9 cellular contexts compared by ENCODE assay signal in genomic region chr6:22062807-22063408, GRCh38.
DNase-seq lines count a peak whose midpoint lies in the region; ATAC-seq and FAIRE-seq lines count a peak whose summit lies in the region.
"Had no signal": no experiment of that assay in that cellular context is flagged by ENCODE, and none has a peak within 500 bp of the region (broad histone marks: within the 10 kb centered on the region; RNA-seq: fewer than 3 reads in every experiment).

No MANE protein-coding gene starts in this region.

- H3K36me3 Mint-ChIP-seq in CD8-positive, alpha-beta memory T cell, result no peaks in the 10 kb centered on the region
- H3K36me3 Mint-ChIP-seq in activated naive CD4-positive, alpha-beta T cell treated with anti-CD3 and anti-CD28 coated beads, Interleukin-2, amount 10 ng/mL, durations not matched to agents 7 days and 5 days, result no peaks in the 10 kb centered on the region

- DNase-seq in CD8-positive, alpha-beta memory T cell, result peak in 2 of 5 donors; percentile 49 to 72
- DNase-seq in KG1 (lab: John Stamatoyannopoulos, UW), result peak; percentile 80
- peak; percentile 66 for DNase-seq in activated naive CD4-positive, alpha-beta T cell treated with anti-CD3 and anti-CD28 coated beads, Interleukin-2, amount 10 ng/mL, durations not matched to agents 7 days and 5 days
- peak; percentile 5 to 36 (median 28) for DNase-seq in stimulated activated CD4-positive, alpha-beta T cell treated with anti-CD3 and anti-CD28 coated beads, Interleukin-12 subunit alpha, Interleukin-12 subunit beta, amount 100 ng/mL, for 48 hours (ENCODE audit: low read depth in 2 of 3, low spot score in 1 of 3)
- DNase-seq in RCC 7860 (ENCODE audit: low spot score), result no peak
- no peak for DNase-seq in EL
- no peak for DNase-seq in NAMALWA (ENCODE audit: low spot score)

- peaks cover 0 to 3% of the 10 kb centered on the region in 2 donors for H3K27me3 Mint-ChIP-seq in CD8-positive, alpha-beta memory T cell
- no peaks in the 10 kb centered on the region for H3K27me3 Mint-ChIP-seq in activated naive CD4-positive, alpha-beta T cell treated with anti-CD3 and anti-CD28 coated beads, Interleukin-2, amount 10 ng/mL, durations not matched to agents 7 days and 5 days

- no peak overlapping the region for H3K4me3 ChIP-seq in CD8-positive, alpha-beta memory T cell (ENCODE audit: low read length)

- no peaks in the 10 kb centered on the region for H3K27me3 ChIP-seq in CD8-positive, alpha-beta memory T cell (ENCODE audit: insufficient read depth, low read length, poor library complexity, severe bottlenecking)

- peaks cover 0 to 8% (median 2%) of the 10 kb centered on the region in 5 donors for H3K9me3 Mint-ChIP-seq in CD8-positive, alpha-beta memory T cell
- no peaks in the 10 kb centered on the region for H3K9me3 Mint-ChIP-seq in activated naive CD4-positive, alpha-beta T cell treated with anti-CD3 and anti-CD28 coated beads, Interleukin-2, amount 10 ng/mL, durations not matched to agents 7 days and 5 days

- H3K4me1 Mint-ChIP-seq in CD8-positive, alpha-beta memory T cell, result peaks cover 5 to 8% (median 7%) of the 10 kb centered on the region in 3 donors
- H3K4me1 Mint-ChIP-seq in activated naive CD4-positive, alpha-beta T cell treated with anti-CD3 and anti-CD28 coated beads, Interleukin-2, amount 10 ng/mL, durations not matched to agents 7 days and 5 days, result peaks cover 24% of the 10 kb centered on the region

- peak overlapping the region in 3 of 8 donors; percentile 15 to 48 (median 29) for H3K27ac Mint-ChIP-seq in CD8-positive, alpha-beta memory T cell
- H3K27ac Mint-ChIP-seq in activated naive CD4-positive, alpha-beta T cell treated with anti-CD3 and anti-CD28 coated beads, Interleukin-2, amount 10 ng/mL, durations not matched to agents 7 days and 5 days, result peak overlapping the region; percentile 49

- no peaks in the 10 kb centered on the region for H3K36me3 ChIP-seq in CD8-positive, alpha-beta memory T cell (ENCODE audit: insufficient read depth, low read length)

- no peaks in the 10 kb centered on the region for H3K9me3 ChIP-seq in CD8-positive, alpha-beta memory T cell (ENCODE audit: low read length)

- peak overlapping the region in 4 of 7 donors; percentile 8 to 46 (median 26) for H3K4me3 Mint-ChIP-seq in CD8-positive, alpha-beta memory T cell
- H3K4me3 Mint-ChIP-seq in activated naive CD4-positive, alpha-beta T cell treated with anti-CD3 and anti-CD28 coated beads, Interleukin-2, amount 10 ng/mL, durations not matched to agents 7 days and 5 days, result no peak overlapping the region

- POLR2A ChIA-PET in CD8-positive, alpha-beta memory T cell (lab: Charles Lee), result no interaction called here

- no peaks in the 10 kb centered on the region for H3K4me1 ChIP-seq in CD8-positive, alpha-beta memory T cell (ENCODE audit: insufficient read depth, low read length)
- H3K4me1 ChIP-seq: parathyroid adenoma had no signal

- no peak for FAIRE-seq in RCC 7860 (lab: Jason Lieb, UNC)

- H3K27ac ChIP-seq in CD8-positive, alpha-beta memory T cell (ENCODE audit: low read depth, low read length), result no peak overlapping the region
- H3K27ac ChIP-seq: parathyroid adenoma had no signal

- CTCF ChIA-PET in CD8-positive, alpha-beta memory T cell (lab: Charles Lee), result no interaction called here
- CTCF ChIA-PET in activated naive CD4-positive, alpha-beta T cell treated with anti-CD3 and anti-CD28 coated beads, Interleukin-2, amount 10 ng/mL, durations not matched to agents 7 days and 5 days (lab: Charles Lee), result no interaction called here

- ATAC-seq in GM21367 (IDR thresholded peaks at IDR 0.05; ENCODE audit: unreplicated experiment), result peak; percentile 69

Comparison
In these comparisons a context has a peak if more than half of its experiments do, and no peak if none do; other contexts are left out.
1. DNase-seq: peak in KG1 (single experiment), activated naive CD4-positive, alpha-beta T cell treated with anti-CD3 and anti-CD28 coated beads, Interleukin-2, amount 10 ng/mL, durations not matched to agents 7 days and 5 days (single experiment) and stimulated activated CD4-positive, alpha-beta T cell treated with anti-CD3 and anti-CD28 coated beads, Interleukin-12 subunit alpha, Interleukin-12 subunit beta, amount 100 ng/mL, for 48 hours (3 of 3); none in RCC 7860 (single experiment), EL (single experiment) and NAMALWA (single experiment).